In genomic region chr17:49515196-49515770, GRCh38 we compare ENCODE assay signal across 8 cellular contexts. TPM values are rescaled to one million over a fixed set of nuclear protein-coding genes. Genes with fewer than 3 reads are reported as not detected.
DNase-seq lines count a peak whose midpoint lies in the region; ATAC-seq and TF ChIP-seq lines count a peak whose summit lies in the region.

No MANE protein-coding gene starts in this region.

- no peaks in the 10 kb centered on the region for H3K36me3 ChIP-seq in OCI-LY7 (ENCODE audit: insufficient read depth, low read length)

- no peaks in the 10 kb centered on the region for H3K4me1 ChIP-seq in OCI-LY7 (ENCODE audit: insufficient read depth, low read length, poor library complexity, severe bottlenecking)

- no peak for TF ChIP-seq CTCF in OCI-LY7 (conservative IDR thresholded peaks at IDR 0.05; ENCODE audit: low read length)

- TF ChIP-seq RAD21 in Ishikawa (IDR thresholded peaks at IDR 0.05; ENCODE audit: low read depth), result 0 out of 2 replicates have a peak, but pooled peaks have one; percentile 0

- H3K9me2 ChIP-seq in OCI-LY7 (ENCODE audit: insufficient read depth, low read length), result no peaks in the 10 kb centered on the region

- H2AFZ ChIP-seq in OCI-LY7 (ENCODE audit: low read length), result no peak overlapping the region

- peak; percentile 94 for DNase-seq in EL
- peak; percentile 24 for DNase-seq in amniotic stem cell (lab: John Stamatoyannopoulos, UW)
- DNase-seq in left cardiac atrium, result peak; percentile 93
- peak; percentile 75 for DNase-seq in putamen (ENCODE audit: low spot score)
- no peak for DNase-seq in NCI-H774 (lab: John Stamatoyannopoulos, UW)
- no peak for DNase-seq in OCI-LY7 (ENCODE audit: low spot score)

- BruUV-seq in OCI-LY7 (replicated peaks; lab: Mats Ljungman, UMichigan), result no TSS peak

- H4K20me1 ChIP-seq in OCI-LY7 (ENCODE audit: insufficient read depth, low read length), result no peaks in the 10 kb centered on the region

- no peak overlapping the region for H3K4me2 ChIP-seq in OCI-LY7 (ENCODE audit: low read length)

- peak; percentile 85 for ATAC-seq in GM21717 (IDR thresholded peaks at IDR 0.05; ENCODE audit: unreplicated experiment)
- peak; percentile 94 to 95 for ATAC-seq in left cardiac atrium

- CTCF ChIA-PET in OCI-LY7 (lab: Charles Lee; ENCODE audit: unreplicated experiment), result no interaction called here

- no peaks in the 10 kb centered on the region for H3K79me2 ChIP-seq in OCI-LY7 (ENCODE audit: insufficient read depth, low read depth, low read length)

- H3K27ac ChIP-seq in OCI-LY7 (ENCODE audit: low read depth, low read length, poor library complexity, severe bottlenecking), result no peak overlapping the region

- H3K4me3 ChIP-seq in OCI-LY7 (ENCODE audit: low read depth, low read length, poor library complexity, severe bottlenecking), result no peak overlapping the region

- no peaks in the 10 kb centered on the region for H3K9me3 ChIP-seq in OCI-LY7 (ENCODE audit: low read length)

- TF ChIP-seq EP300 in Ishikawa (IDR thresholded peaks at IDR 0.05; ENCODE audit: borderline replicate concordance), result no peak

- POLR2A ChIA-PET in OCI-LY7 (lab: Charles Lee), result no interaction called here

- intact Hi-C loops in left cardiac atrium (cut with DNase I) (no loop called here), OCI-LY7 (cut with micrococcal nuclease; ENCODE audit: unreplicated experiment) (no loop called here)

TF ChIP-seq in Ishikawa, 13 proteins besides CTCF, POLR2A, EP300 and RAD21:
- no peak for TF ChIP-seq EGR1 (IDR thresholded peaks at IDR 0.05)
- TF ChIP-seq MAX (IDR thresholded peaks at IDR 0.05), result peak; percentile 86
- TF ChIP-seq NFIC (IDR thresholded peaks at IDR 0.05), result peak; percentile 41; the same call in 1 of the 2 replicates
- TF ChIP-seq USF1 (IDR thresholded peaks at IDR 0.05), result peak; percentile 83
- TF ChIP-seq CEBPB (IDR thresholded peaks at IDR 0.05), result no peak
- peak; percentile 48; the same call in 1 of the 2 replicates for TF ChIP-seq YY1 (IDR thresholded peaks at IDR 0.05; ENCODE audit: low read depth)
- no peak for TF ChIP-seq REST (IDR thresholded peaks at IDR 0.05; ENCODE audit: low read depth)
- TF ChIP-seq TCF12 (IDR thresholded peaks at IDR 0.05; ENCODE audit: low read depth), result no peak; the same call in 1 of the 2 replicates
- no peak for TF ChIP-seq FOXM1 (IDR thresholded peaks at IDR 0.05; ENCODE audit: borderline replicate concordance, low read depth)

RNA-seq across cellular contexts. Expression of gene NGFR, which starts 20.2 kb away (rescaled TPM):
- 10 to 100 TPM; 13.7 to 31.1 TPM for total RNA-seq in left cardiac atrium
- 0.13 and 1.1 TPM in 2 replicates for total RNA-seq in OCI-LY7 (2014; rRNA removed; shearing (Covaris generic))
- total RNA-seq in OCI-LY7 (2022), result 0.10 and 0.17 TPM in 2 replicates

Comparison
In these comparisons a context has a peak if more than half of its experiments do, and no peak if none do; other contexts are left out.
1. DNase-seq: peak in EL (single experiment), amniotic stem cell (single experiment), left cardiac atrium (single experiment) and putamen (single experiment); none in NCI-H774 (single experiment) and OCI-LY7 (single experiment).
2. RNA of gene NGFR, which starts 20.2 kb away (total RNA-seq): 13.7 to 31.1 TPM in left cardiac atrium; 0.10 to 1.1 TPM in OCI-LY7; every median in the first group is over 4 times any median in the second.